ENCODE assay signal across 27 cellular contexts in the genomic region with DNA sequence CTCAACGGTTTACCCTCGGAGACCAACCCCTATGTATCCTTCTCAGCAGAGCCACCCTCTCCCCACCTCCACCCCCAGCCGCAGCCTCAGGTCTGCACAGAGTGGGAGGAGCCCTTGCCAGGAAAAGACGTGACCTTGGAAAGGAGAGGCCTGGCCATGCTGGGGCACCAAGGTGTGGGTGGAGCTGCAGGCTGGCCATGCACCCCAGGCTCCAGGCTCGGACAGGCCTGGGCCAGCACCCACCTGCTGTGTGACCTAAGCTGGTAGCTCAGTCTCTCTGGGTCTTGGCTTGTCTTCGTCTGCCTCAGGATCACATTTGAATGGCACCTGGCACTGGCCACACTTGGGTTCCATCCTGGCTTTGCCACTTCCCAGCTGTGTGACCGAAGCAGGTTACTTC. TPM values are rescaled to one million over a fixed set of nuclear protein-coding genes. Genes with fewer than 3 reads are reported as not detected.
DNase-seq lines count a peak whose midpoint lies in the region; ATAC-seq and TF ChIP-seq lines count a peak whose summit lies in the region.
"Had no signal": no experiment of that assay in that cellular context is flagged by ENCODE, and none has a peak within 500 bp of the region (broad histone marks: within the 10 kb centered on the region; RNA-seq: fewer than 3 reads in every experiment).

No MANE protein-coding gene starts in this region.

- H3K36me3 Mint-ChIP-seq in activated naive CD8-positive, alpha-beta T cell treated with anti-CD3 and anti-CD28 coated beads for 36 hours: peaks cover 37% of the 10 kb centered on the region
- peaks cover 20% of the 10 kb centered on the region for H3K36me3 Mint-ChIP-seq in natural killer cell

- 59 to 70% methylated on average over 6 to 7 of the region's 7 CpGs for WGBS in body of pancreas, 2 donors
- 79 to 85% (median 85%) methylated on average over 7 of the region's 7 CpGs for WGBS in ovary, 3 donors

- no peaks in the 10 kb centered on the region for H3K9me3 ChIP-seq in body of pancreas
- H3K9me3 ChIP-seq in left ventricle myocardium inferior (replicated peaks): no peaks in the 10 kb centered on the region
- H3K9me3 ChIP-seq in ovary: no peaks in the 10 kb centered on the region
- H3K9me3 ChIP-seq: ascending aorta, transverse colon had no signal

- ATAC-seq in body of pancreas (no peak), natural killer cell (no peak)

- H3K36me3 ChIP-seq in body of pancreas (replicated peaks in 1 of 2; ENCODE audit: insufficient read depth in 1 of 2, low read depth in 2 of 2) (peaks cover 0 to 16% of the 10 kb centered on the region in 2 donors), left ventricle myocardium inferior (peaks cover 65% of the 10 kb centered on the region), ovary (no peaks in the 10 kb centered on the region)

- H3K27ac ChIP-seq in body of pancreas (no peak overlapping the region), left ventricle myocardium inferior (replicated peaks) (peak overlapping the region; percentile 51), ovary (no peak overlapping the region)
- H3K27ac ChIP-seq: ascending aorta, transverse colon had no signal

- H3K4me1 ChIP-seq in body of pancreas (peaks cover 8% of the 10 kb centered on the region), left ventricle myocardium inferior (peaks cover 45% of the 10 kb centered on the region), ovary (ENCODE audit: insufficient read depth) (peaks cover 3% of the 10 kb centered on the region)

- TF ChIP-seq POLR2A in body of pancreas (IDR thresholded peaks at IDR 0.05): no peak
- TF ChIP-seq POLR2A in ovary (IDR thresholded peaks at IDR 0.05): no peak

- H3K27me3 Mint-ChIP-seq in activated naive CD8-positive, alpha-beta T cell treated with anti-CD3 and anti-CD28 coated beads for 36 hours: no peaks in the 10 kb centered on the region
- H3K27me3 Mint-ChIP-seq in natural killer cell (ENCODE audit: low read depth in 2 of 2): no peaks in the 10 kb centered on the region
- H3K27me3 Mint-ChIP-seq: activated B cell treated with CpG ODN at 0.5 μM for 24 hours; activated naive CD8-positive, alpha-beta T cell had no signal

- H3K27me3 ChIP-seq in body of pancreas: no peaks in the 10 kb centered on the region
- no peaks in the 10 kb centered on the region for H3K27me3 ChIP-seq in left ventricle myocardium inferior (ENCODE audit: low read depth)
- H3K27me3 ChIP-seq in ovary: no peaks in the 10 kb centered on the region
- H3K27me3 ChIP-seq: ascending aorta, dorsolateral prefrontal cortex, transverse colon had no signal

- TF ChIP-seq CTCF in body of pancreas (IDR thresholded peaks at IDR 0.05) (no peak), left ventricle myocardium inferior (IDR thresholded peaks at IDR 0.05; ENCODE audit: borderline replicate concordance) (no peak), ovary (IDR thresholded peaks at IDR 0.05) (no peak), natural killer cell (IDR thresholded peaks at IDR 0.05) (no peak)

- H3K27ac Mint-ChIP-seq in activated naive CD8-positive, alpha-beta T cell treated with anti-CD3 and anti-CD28 coated beads for 36 hours: no peak overlapping the region
- no peak overlapping the region for H3K27ac Mint-ChIP-seq in natural killer cell
- H3K27ac Mint-ChIP-seq: activated B cell treated with CpG ODN at 0.5 μM for 24 hours; activated naive CD8-positive, alpha-beta T cell had no signal

- no peak overlapping the region for H3K4me3 ChIP-seq in body of pancreas
- H3K4me3 ChIP-seq in left ventricle myocardium inferior: no peak overlapping the region
- no peak overlapping the region for H3K4me3 ChIP-seq in ovary
- H3K4me3 ChIP-seq: ascending aorta, dorsolateral prefrontal cortex, smooth muscle cell, transverse colon had no signal

- DNase-seq in D341Med (ENCODE audit: low spot score) (peak; percentile 20), body of pancreas (peak in 3 of 4 donors; percentile 10 to 19 (median 15)), left ventricle myocardium inferior (no peak), ovary (peak in 3 of 5 donors; percentile 13 to 22 (median 14)), activated gamma-delta T cell treated with Interleukin-2 at 50 U/mL for 16 hours (no peak), natural killer cell (no peak), occipital lobe (lab: John Stamatoyannopoulos, UW) (no peak)
- DNase-seq in activated naive CD8-positive, alpha-beta T cell treated with anti-CD3 and anti-CD28 coated beads for 36 hours: no peak
- DNase-seq: activated B cell treated with CpG ODN at 0.5 μM for 24 hours; central memory CD4-positive, alpha-beta T cell; islet precursor cell; NCI-H2171; NCI-H510A; OCI-M1; SHP77; stimulated activated CD4-positive, alpha-beta T cell treated with anti-CD3 and anti-CD28 coated beads, Interleukin-2, amount 100 ng/mL, for 24 hours; T1000; transverse colon had no signal

- no peak for TF ChIP-seq EP300 in ovary (IDR thresholded peaks at IDR 0.05)

- H3K9me3 Mint-ChIP-seq in activated naive CD8-positive, alpha-beta T cell treated with anti-CD3 and anti-CD28 coated beads for 36 hours: no peaks in the 10 kb centered on the region
- H3K9me3 Mint-ChIP-seq in natural killer cell: no peaks in the 10 kb centered on the region
- H3K9me3 Mint-ChIP-seq: activated B cell treated with CpG ODN at 0.5 μM for 24 hours had no signal

- H3K4me3 Mint-ChIP-seq in activated naive CD8-positive, alpha-beta T cell treated with anti-CD3 and anti-CD28 coated beads for 36 hours: no peak overlapping the region
- no peak overlapping the region for H3K4me3 Mint-ChIP-seq in natural killer cell
- H3K4me3 Mint-ChIP-seq: activated B cell treated with CpG ODN at 0.5 μM for 24 hours; activated naive CD8-positive, alpha-beta T cell had no signal

- H3K4me1 Mint-ChIP-seq in activated naive CD8-positive, alpha-beta T cell treated with anti-CD3 and anti-CD28 coated beads for 36 hours: no peaks in the 10 kb centered on the region
- H3K4me1 Mint-ChIP-seq in natural killer cell: peaks cover 0 to 17% of the 10 kb centered on the region in 2 donors

- intact Hi-C loops in body of pancreas (cut with DNase I) (no loop called here), left ventricle myocardium inferior (cut with micrococcal nuclease) (no loop called here), ovary (cut with DNase I) (no loop called here), natural killer cell (cut with micrococcal nuclease) (no loop called here)

RNA-seq across cellular contexts. Expression of gene CCDC8, which starts 29.5 kb away (rescaled TPM):
- total RNA-seq in body of pancreas: 10 to 100 TPM; 13.0 to 17.8 TPM
- 30.8 TPM for total RNA-seq in left ventricle myocardium inferior
- 10 to 100 TPM; 29.3 to 82.6 (median 67.9) TPM for total RNA-seq in ovary
- polyA plus RNA-seq in ovary: 10 to 100 TPM; 20.1 to 35.7 TPM
- total RNA-seq in activated naive CD8-positive, alpha-beta T cell treated with anti-CD3 and anti-CD28 coated beads for 36 hours: under 1 TPM; 0.08 TPM
- not detected for total RNA-seq in natural killer cell
- total RNA-seq in occipital lobe: 4.7 TPM
- total RNA-seq: activated B cell treated with CpG ODN at 0.5 μM for 24 hours, H4 had no signal

RNA-seq across cellular contexts. Expression of gene PPP5C, which starts 37.0 kb away (rescaled TPM):
- total RNA-seq in body of pancreas (10 to 100 TPM; 31.1 to 77.5 TPM), left ventricle myocardium inferior (70.8 TPM), ovary (10 to 100 TPM; 34.5 to 63.4 (median 45.3) TPM), natural killer cell (100 to 1,000 TPM in 1 of 3 donors, 10 to 100 TPM in 2; 95.4 to 106 (median 98.4) TPM), occipital lobe (53.0 TPM)
- 10 to 100 TPM; 33.1 to 79.2 TPM for polyA plus RNA-seq in ovary
- 100 to 1,000 TPM; 123 to 132 TPM for total RNA-seq in activated naive CD8-positive, alpha-beta T cell treated with anti-CD3 and anti-CD28 coated beads for 36 hours

RNA-seq across cellular contexts. Expression of gene PNMA8C, which starts 44.9 kb away (rescaled TPM):
- total RNA-seq in body of pancreas (not detected), left ventricle myocardium inferior (not detected), ovary (under 1 TPM in 6 of 7 donors, not detected in 1; 0.25 to 0.82 (median 0.39) TPM), natural killer cell (1 to 10 TPM in 1 of 3 donors, under 1 TPM in 2; 0.55 to 1.2 (median 0.87) TPM), occipital lobe (25.3 TPM)
- under 1 TPM; 0.15 to 0.32 TPM for polyA plus RNA-seq in ovary
- total RNA-seq in activated naive CD8-positive, alpha-beta T cell treated with anti-CD3 and anti-CD28 coated beads for 36 hours: not detected
- total RNA-seq: activated B cell treated with CpG ODN at 0.5 μM for 24 hours, G401, glomerular endothelial cell, H4, lung microvascular endothelial cell, smooth muscle cell, transverse colon had no signal
- polyA plus RNA-seq: BJ, smooth muscle cell had no signal

Comparison
In these comparisons a context has a peak if more than half of its experiments do, and no peak if none do; other contexts are left out.
1. DNase-seq: peak in D341Med (single experiment), body of pancreas (3 of 4) and ovary (3 of 5); none in left ventricle myocardium inferior (single experiment), activated naive CD8-positive, alpha-beta T cell treated with anti-CD3 and anti-CD28 coated beads for 36 hours (single experiment), activated gamma-delta T cell treated with Interleukin-2 at 50 U/mL for 16 hours (single experiment), natural killer cell (single experiment) and occipital lobe (single experiment).
2. RNA of gene PNMA8C, which starts 44.9 kb away (total RNA-seq): 25.3 TPM in occipital lobe (single experiment); 0.55 to 1.2 TPM in natural killer cell, 0.25 to 0.82 TPM in ovary, not detected in activated naive CD8-positive, alpha-beta T cell treated with anti-CD3 and anti-CD28 coated beads for 36 hours, not detected in left ventricle myocardium inferior (single experiment) and not detected in body of pancreas; every median in the first group is over 10 times any median in the second.